19 cellular contexts compared by ENCODE assay signal in the genomic region with DNA sequence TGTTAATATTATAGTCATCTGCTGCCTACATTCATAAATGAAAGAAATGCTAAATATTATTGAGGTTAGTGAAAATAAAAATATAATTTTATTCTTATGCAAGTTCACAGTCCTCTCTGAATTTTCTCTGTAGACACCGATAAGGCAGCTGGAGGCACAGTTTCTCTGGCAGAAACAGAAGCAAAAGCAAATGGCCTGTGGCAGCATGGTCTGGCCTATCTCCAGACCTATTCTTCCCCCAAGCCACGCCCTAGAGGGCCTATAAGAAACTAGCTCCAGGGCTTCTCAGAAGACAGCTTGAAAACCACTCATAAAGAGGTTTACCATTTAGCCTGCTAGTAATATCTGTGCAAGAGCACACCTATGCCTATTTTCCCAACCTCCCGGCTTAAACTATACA.
"Had no signal": no experiment of that assay in that cellular context is flagged by ENCODE, and none has a peak within 500 bp of the region (broad histone marks: within the 10 kb centered on the region; RNA-seq: fewer than 3 reads in every experiment).

No MANE protein-coding gene starts in this region.

- H3K27ac ChIP-seq: left ventricle myocardium inferior, psoas muscle, right lobe of liver, transverse colon had no signal

- H3K4me3 ChIP-seq: heart right ventricle, left ventricle myocardium inferior, psoas muscle, right lobe of liver, transverse colon had no signal

- H3K27me3 ChIP-seq: heart right ventricle, right lobe of liver, transverse colon had no signal

- H3K9me3 Mint-ChIP-seq: activated naive CD4-positive, alpha-beta T cell treated with anti-CD3 and anti-CD28 coated beads, Interleukin-2, amount 50 U/mL, for 24 hours; activated T-cell treated with anti-CD3 and anti-CD28 coated beads, Interleukin-2, amount 50 U/mL, for 24 hours; central memory CD8-positive, alpha-beta T cell; memory B cell; stimulated activated memory B cell treated with anti-CD40 and anti-IgM and Interleukin-4, amounts not matched to agents 10 μg/mL and 1 μg/mL and 100 μg/mL, for 72 hours had no signal

- H3K4me1 Mint-ChIP-seq: activated CD8-positive, alpha-beta memory T cell treated with anti-CD3 and anti-CD28 coated beads, Interleukin-2, amount 10 ng/mL, durations not matched to agents 7 days and 5 days had no signal

- H3K4me1 ChIP-seq: psoas muscle had no signal

- H3K4me3 Mint-ChIP-seq: activated CD8-positive, alpha-beta memory T cell treated with anti-CD3 and anti-CD28 coated beads, Interleukin-2, amount 10 ng/mL, durations not matched to agents 7 days and 5 days; activated naive CD4-positive, alpha-beta T cell treated with anti-CD3 and anti-CD28 coated beads, Interleukin-2, amount 50 U/mL, for 24 hours; activated T-cell treated with anti-CD3 and anti-CD28 coated beads, Interleukin-2, amount 50 U/mL, for 24 hours; brain; central memory CD8-positive, alpha-beta T cell; memory B cell; stimulated activated memory B cell treated with anti-CD40 and anti-IgM and Interleukin-4, amounts not matched to agents 10 μg/mL and 1 μg/mL and 100 μg/mL, for 72 hours had no signal

- DNase-seq: activated CD4-positive, alpha-beta T cell treated with anti-CD3 and anti-CD28 coated beads, Interleukin-2, amount 50 U/mL, for 48 hours; activated CD4-positive, CD25-positive, alpha-beta regulatory T cell treated with anti-CD3 and anti-CD28 coated beads, Interleukin-2, amount 50 U/mL, for 72 hours; activated CD8-positive, alpha-beta memory T cell treated with anti-CD3 and anti-CD28 coated beads, Interleukin-2, amount 10 ng/mL, durations not matched to agents 7 days and 5 days; activated effector memory CD4-positive, alpha-beta T cell treated with Interleukin-2 at 50 U/mL for 16 hours; activated T-cell treated with anti-CD3 and anti-CD28 coated beads, Interleukin-2, amount 50 U/mL, for 24 hours; amniotic stem cell; cortex of kidney; effector CD8-positive, alpha-beta T cell; heart right ventricle; islet precursor cell; left ventricle myocardium inferior; psoas muscle; right lobe of liver; transverse colon had no signal

- ATAC-seq: activated CD8-positive, alpha-beta memory T cell treated with anti-CD3 and anti-CD28 coated beads, Interleukin-2, amount 10 ng/mL, durations not matched to agents 7 days and 5 days; heart right ventricle; psoas muscle; stimulated activated memory B cell treated with anti-CD40 and anti-IgM and Interleukin-4, amounts not matched to agents 10 μg/mL and 1 μg/mL and 100 μg/mL, for 72 hours had no signal

- H3K27me3 Mint-ChIP-seq: activated CD8-positive, alpha-beta memory T cell treated with anti-CD3 and anti-CD28 coated beads, Interleukin-2, amount 10 ng/mL, durations not matched to agents 7 days and 5 days; activated naive CD4-positive, alpha-beta T cell treated with anti-CD3 and anti-CD28 coated beads, Interleukin-2, amount 50 U/mL, for 24 hours; activated T-cell treated with anti-CD3 and anti-CD28 coated beads, Interleukin-2, amount 50 U/mL, for 24 hours; brain; central memory CD8-positive, alpha-beta T cell; memory B cell; stimulated activated memory B cell treated with anti-CD40 and anti-IgM and Interleukin-4, amounts not matched to agents 10 μg/mL and 1 μg/mL and 100 μg/mL, for 72 hours had no signal

- H3K27ac Mint-ChIP-seq: activated CD8-positive, alpha-beta memory T cell treated with anti-CD3 and anti-CD28 coated beads, Interleukin-2, amount 10 ng/mL, durations not matched to agents 7 days and 5 days; activated naive CD4-positive, alpha-beta T cell treated with anti-CD3 and anti-CD28 coated beads, Interleukin-2, amount 50 U/mL, for 24 hours; activated T-cell treated with anti-CD3 and anti-CD28 coated beads, Interleukin-2, amount 50 U/mL, for 24 hours had no signal

- H3K9me3 ChIP-seq: heart right ventricle, left ventricle myocardium inferior, psoas muscle, right lobe of liver, transverse colon had no signal
